Comparison of ENCODE assay signal across 1 cellular context in the genomic region with DNA sequence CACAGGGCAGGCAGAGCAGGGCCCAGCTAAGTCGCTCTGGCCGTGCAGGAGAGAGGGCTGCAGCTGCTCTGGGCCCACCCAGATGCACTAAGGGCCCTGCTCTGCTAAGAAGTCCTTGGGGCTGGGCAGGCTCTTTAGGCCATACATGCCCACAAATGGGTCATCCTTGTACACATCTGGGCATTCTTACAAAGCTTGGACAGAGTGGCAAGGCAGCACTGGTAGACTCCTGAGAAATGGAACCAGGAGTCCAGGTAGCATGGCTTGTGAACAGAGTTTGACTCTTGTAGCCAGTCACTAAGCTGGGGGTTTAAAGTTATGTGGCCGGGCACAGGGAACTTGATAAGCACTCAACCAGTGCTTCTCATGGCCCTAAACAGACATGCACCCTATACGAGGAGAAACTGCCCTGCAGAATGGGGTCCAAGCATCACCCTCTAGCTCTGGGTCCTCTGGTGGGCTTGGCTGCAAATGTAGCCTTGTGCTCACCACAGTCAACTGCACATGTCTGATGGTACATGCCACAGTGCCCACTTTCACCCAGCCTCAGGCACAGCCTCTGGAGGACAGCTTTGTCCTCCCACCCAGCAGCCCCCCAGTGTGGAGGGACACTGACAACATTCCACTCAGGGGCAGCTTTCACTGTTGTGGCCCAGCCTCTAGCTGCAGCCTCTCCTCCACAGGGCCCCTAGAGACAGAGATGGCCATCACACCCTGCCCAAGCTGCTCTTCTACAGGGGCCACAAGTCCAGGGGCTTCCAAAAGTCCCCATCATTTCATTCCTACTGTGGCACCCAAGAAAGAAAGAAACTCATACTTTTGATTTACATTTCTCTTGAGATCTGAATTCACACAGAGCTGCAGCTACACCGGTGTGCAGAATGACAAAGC.
TF ChIP-seq lines count a peak whose summit lies in the region.

No MANE protein-coding gene starts in this region.

TF ChIP-seq in K562, 482 proteins besides CTCF, POLR2A, EP300 and RAD21 (continued from another document):
- TF ChIP-seq, protein P1, sequence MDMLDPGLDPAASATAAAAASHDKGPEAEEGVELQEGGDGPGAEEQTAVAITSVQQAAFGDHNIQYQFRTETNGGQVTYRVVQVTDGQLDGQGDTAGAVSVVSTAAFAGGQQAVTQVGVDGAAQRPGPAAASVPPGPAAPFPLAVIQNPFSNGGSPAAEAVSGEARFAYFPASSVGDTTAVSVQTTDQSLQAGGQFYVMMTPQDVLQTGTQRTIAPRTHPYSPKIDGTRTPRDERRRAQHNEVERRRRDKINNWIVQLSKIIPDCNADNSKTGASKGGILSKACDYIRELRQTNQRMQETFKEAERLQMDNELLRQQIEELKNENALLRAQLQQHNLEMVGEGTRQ (CRISPR knock-in tag; IDR thresholded peaks at IDR 0.05) = no peak
- 0 out of 2 replicates have a peak, but pooled peaks have one; percentile 13 for TF ChIP-seq HIVEP1 (CRISPR knock-in tag; IDR thresholded peaks at IDR 0.05)
- TF ChIP-seq, protein P2, sequence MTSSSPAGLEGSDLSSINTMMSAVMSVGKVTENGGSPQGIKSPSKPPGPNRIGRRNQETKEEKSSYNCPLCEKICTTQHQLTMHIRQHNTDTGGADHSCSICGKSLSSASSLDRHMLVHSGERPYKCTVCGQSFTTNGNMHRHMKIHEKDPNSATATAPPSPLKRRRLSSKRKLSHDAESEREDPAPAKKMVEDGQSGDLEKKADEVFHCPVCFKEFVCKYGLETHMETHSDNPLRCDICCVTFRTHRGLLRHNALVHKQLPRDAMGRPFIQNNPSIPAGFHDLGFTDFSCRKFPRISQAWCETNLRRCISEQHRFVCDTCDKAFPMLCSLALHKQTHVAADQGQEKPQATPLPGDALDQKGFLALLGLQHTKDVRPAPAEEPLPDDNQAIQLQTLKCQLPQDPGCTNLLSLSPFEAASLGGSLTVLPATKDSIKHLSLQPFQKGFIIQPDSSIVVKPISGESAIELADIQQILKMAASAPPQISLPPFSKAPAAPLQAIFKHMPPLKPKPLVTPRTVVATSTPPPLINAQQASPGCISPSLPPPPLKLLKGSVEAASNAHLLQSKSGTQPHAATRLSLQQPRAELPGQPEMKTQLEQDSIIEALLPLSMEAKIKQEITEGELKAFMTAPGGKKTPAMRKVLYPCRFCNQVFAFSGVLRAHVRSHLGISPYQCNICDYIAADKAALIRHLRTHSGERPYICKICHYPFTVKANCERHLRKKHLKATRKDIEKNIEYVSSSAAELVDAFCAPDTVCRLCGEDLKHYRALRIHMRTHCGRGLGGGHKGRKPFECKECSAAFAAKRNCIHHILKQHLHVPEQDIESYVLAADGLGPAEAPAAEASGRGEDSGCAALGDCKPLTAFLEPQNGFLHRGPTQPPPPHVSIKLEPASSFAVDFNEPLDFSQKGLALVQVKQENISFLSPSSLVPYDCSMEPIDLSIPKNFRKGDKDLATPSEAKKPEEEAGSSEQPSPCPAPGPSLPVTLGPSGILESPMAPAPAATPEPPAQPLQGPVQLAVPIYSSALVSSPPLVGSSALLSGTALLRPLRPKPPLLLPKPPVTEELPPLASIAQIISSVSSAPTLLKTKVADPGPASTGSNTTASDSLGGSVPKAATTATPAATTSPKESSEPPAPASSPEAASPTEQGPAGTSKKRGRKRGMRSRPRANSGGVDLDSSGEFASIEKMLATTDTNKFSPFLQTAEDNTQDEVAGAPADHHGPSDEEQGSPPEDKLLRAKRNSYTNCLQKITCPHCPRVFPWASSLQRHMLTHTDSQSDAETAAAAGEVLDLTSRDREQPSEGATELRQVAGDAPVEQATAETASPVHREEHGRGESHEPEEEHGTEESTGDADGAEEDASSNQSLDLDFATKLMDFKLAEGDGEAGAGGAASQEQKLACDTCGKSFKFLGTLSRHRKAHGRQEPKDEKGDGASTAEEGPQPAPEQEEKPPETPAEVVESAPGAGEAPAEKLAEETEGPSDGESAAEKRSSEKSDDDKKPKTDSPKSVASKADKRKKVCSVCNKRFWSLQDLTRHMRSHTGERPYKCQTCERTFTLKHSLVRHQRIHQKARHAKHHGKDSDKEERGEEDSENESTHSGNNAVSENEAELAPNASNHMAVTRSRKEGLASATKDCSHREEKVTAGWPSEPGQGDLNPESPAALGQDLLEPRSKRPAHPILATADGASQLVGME (CRISPR knock-in tag; IDR thresholded peaks at IDR 0.05) = no peak
